In the genomic region with DNA sequence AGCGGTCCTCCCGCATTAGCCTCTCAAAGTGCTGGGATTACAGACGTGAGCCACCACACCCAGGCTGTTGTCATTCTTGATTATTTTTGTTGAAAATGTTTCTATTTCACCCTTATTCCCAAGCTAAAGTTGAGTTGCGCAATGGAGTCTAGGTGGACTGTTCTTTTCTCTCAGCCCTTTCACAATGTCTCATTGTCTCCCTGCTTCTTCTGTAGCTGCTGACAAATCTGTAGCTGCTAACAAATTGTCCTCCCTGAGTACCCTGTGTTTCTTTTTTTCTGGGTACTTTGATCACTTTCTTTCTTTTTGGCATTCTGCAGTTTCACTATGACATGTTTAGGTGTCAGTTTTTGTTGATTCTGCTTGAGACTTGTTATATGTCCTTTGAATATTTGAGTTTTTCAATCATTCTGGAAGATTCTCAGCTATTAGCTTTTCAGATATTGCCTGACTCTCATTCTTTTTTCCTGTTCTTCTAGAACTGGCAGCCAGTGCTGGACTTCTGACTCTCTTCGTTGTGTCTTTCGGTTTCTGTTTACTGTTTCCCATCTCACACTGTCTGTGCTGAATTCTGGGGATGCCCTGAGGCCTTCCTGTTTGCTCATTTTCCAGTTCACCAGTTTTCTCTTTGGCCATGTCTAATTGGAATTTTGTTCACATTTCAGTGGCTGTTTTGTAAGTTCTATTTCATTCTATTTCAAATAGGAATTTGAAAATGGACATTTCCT, we compare ENCODE assay signal across 1 cellular context.
TF ChIP-seq lines count a peak whose summit lies in the region.

No MANE protein-coding gene starts in this region.

TF ChIP-seq in IMR-90, 13 proteins besides CTCF, POLR2A, EP300 and RAD21:
- TF ChIP-seq BHLHE40 (IDR thresholded peaks at IDR 0.05; ENCODE audit: low read depth, low read length) (no peak), CEBPB (IDR thresholded peaks at IDR 0.05; ENCODE audit: low read depth, low read length) (peak; percentile 92)
